Comparison of ENCODE assay signal across 29 cellular contexts in the genomic region with DNA sequence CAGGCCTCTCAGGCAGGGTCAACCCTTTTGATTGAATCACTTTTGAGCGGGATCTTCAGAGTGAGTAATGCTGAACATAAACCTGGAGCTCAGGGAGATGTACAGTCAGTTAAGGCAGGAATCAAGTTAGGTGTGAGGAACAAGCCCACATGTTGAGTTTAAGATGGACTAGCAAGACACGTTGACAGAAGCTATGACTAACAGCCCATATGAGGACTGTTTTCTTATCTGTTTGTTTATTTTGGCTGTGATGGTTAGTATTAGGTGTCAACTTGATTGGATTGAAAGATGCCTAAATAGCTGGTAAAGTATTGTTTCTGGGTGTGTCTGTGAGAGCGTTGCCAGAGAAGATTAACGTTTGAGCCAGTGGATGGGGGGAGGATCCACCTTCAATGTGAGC.
DNase-seq lines count a peak whose midpoint lies in the region; FAIRE-seq and TF ChIP-seq lines count a peak whose summit lies in the region.
"Had no signal": no experiment of that assay in that cellular context is flagged by ENCODE, and none has a peak within 500 bp of the region (broad histone marks: within the 10 kb centered on the region; RNA-seq: fewer than 3 reads in every experiment).

No MANE protein-coding gene starts in this region.

- no peak overlapping the region for H3K4me2 ChIP-seq in trophoblast cell (ENCODE audit: low read length)
- H3K4me2 ChIP-seq: BLaER1 had no signal

- H3K4me3 ChIP-seq in bronchial epithelial cell (ENCODE audit: low read depth, low read length) = no peak overlapping the region
- H3K4me3 ChIP-seq in trophoblast cell (ENCODE audit: low read depth, low read length) = no peak overlapping the region
- H3K4me3 ChIP-seq: BLaER1, GM23248 had no signal

- H3K79me1 ChIP-seq in trophoblast cell (ENCODE audit: low read length) = no peaks in the 10 kb centered on the region

- no peak overlapping the region for H3K27ac ChIP-seq in trophoblast cell (ENCODE audit: low read depth, low read length)
- H3K27ac ChIP-seq: BLaER1, GM23248, RWPE1 had no signal

- H4K12ac ChIP-seq in trophoblast cell (ENCODE audit: low read depth, low read length) = no peak overlapping the region

- H2BK5ac ChIP-seq in trophoblast cell (ENCODE audit: low read depth, low read length, poor library complexity) = no peak overlapping the region

- no peak overlapping the region for H2BK12ac ChIP-seq in trophoblast cell (ENCODE audit: low read length)

- no peak overlapping the region for H2AK5ac ChIP-seq in trophoblast cell (ENCODE audit: low read length)

- H3K36me3 ChIP-seq in bronchial epithelial cell (ENCODE audit: control insufficient read depth, insufficient read depth, low read length) (no peaks in the 10 kb centered on the region), trophoblast cell (ENCODE audit: control insufficient read depth in 1 of 2, insufficient read depth in 2 of 2, low read length in 2 of 2) (no peaks in the 10 kb centered on the region)
- H3K36me3 ChIP-seq: BLaER1 had no signal

- no CpG with 5 or more reads among the region's 4 CpGs for WGBS in trophoblast cell (ENCODE audit: extremely low coverage, insufficient coverage, insufficient read length)

- no peak overlapping the region for H3K9ac ChIP-seq in trophoblast cell (ENCODE audit: low read length)
- H3K9ac ChIP-seq: BLaER1, GM23248 had no signal

- no peak overlapping the region for H2BK120ac ChIP-seq in trophoblast cell (ENCODE audit: insufficient read depth, low read length, poor library complexity)

- TF ChIP-seq CTCF in bronchial epithelial cell (IDR thresholded peaks at IDR 0.05; ENCODE audit: insufficient read depth, low read length, severe bottlenecking) = no peak

- peak; percentile 88 for FAIRE-seq in bronchial epithelial cell (lab: Jason Lieb, UNC)
- FAIRE-seq: GM12891 had no signal

- DNase-seq in NCI-H2171 treated with DMSO at 0.1 percent for 48 hours (lab: John Stamatoyannopoulos, UW) (peak; percentile 4), NCI-H2171 (lab: John Stamatoyannopoulos, UW) (no peak), M059J (ENCODE audit: low read depth) (peak; percentile 7), bronchial epithelial cell (ENCODE audit: low read depth) (peak; percentile 90), trophoblast cell (peak; percentile 35 to 53), GM03348 (ENCODE audit: low spot score) (no peak), kidney glomerular epithelial cell (lab: John Stamatoyannopoulos, UW) (no peak), NCI-H524 treated with DMSO at 0.1 percent for 48 hours (lab: John Stamatoyannopoulos, UW) (no peak)
- DNase-seq: 8988T; CD4-positive, alpha-beta T cell; DMS79; EL; GDM1; GM23248; H7; IMR-90; KG1; NCI-H1092; NCI-H1417 treated with DMSO at 0.1 percent for 48 hours; NCI-H1694 treated with DMSO at 0.1 percent for 48 hours; NCI-H2081; NCI-H526; NCI-H82; NK-92 treated with Interleukin-12 subunit alpha and Interleukin-12 subunit beta, amount 100 ng/mL, for 24 hours; SHP77 treated with DMSO at 0.1 percent for 48 hours; T-helper 1 cell had no signal

- no peak overlapping the region for H3K4ac ChIP-seq in trophoblast cell (ENCODE audit: low read depth, low read length)

- H3K79me2 ChIP-seq in trophoblast cell (ENCODE audit: control insufficient read depth, insufficient read depth, low read length, poor library complexity) = no peaks in the 10 kb centered on the region

- no peaks in the 10 kb centered on the region for H3K9me3 ChIP-seq in trophoblast cell (ENCODE audit: insufficient read depth, low read depth, low read length)
- H3K9me3 ChIP-seq: BLaER1 had no signal

- H3K27me3 ChIP-seq in bronchial epithelial cell (ENCODE audit: control insufficient read depth, insufficient read depth, low read length) = no peaks in the 10 kb centered on the region
- H3K27me3 ChIP-seq in trophoblast cell (ENCODE audit: insufficient read depth, low read length) = no peaks in the 10 kb centered on the region
- H3K27me3 ChIP-seq: BLaER1 had no signal

- no peak overlapping the region for H2AFZ ChIP-seq in trophoblast cell (ENCODE audit: insufficient read depth, low read length, poor library complexity)
- H2AFZ ChIP-seq: GM23248 had no signal

- no peak overlapping the region for H4K91ac ChIP-seq in trophoblast cell (ENCODE audit: low read depth, low read length)

- no peak overlapping the region for H3K14ac ChIP-seq in trophoblast cell (ENCODE audit: low read length)

- no peak overlapping the region for H3K23ac ChIP-seq in trophoblast cell (ENCODE audit: low read length)

- no peaks in the 10 kb centered on the region for H3K4me1 ChIP-seq in trophoblast cell (ENCODE audit: control insufficient read depth in 1 of 2, insufficient read depth in 2 of 2, low read length in 2 of 2)
- H3K4me1 ChIP-seq: BLaER1 had no signal

- no peak overlapping the region for H3K18ac ChIP-seq in trophoblast cell (ENCODE audit: low read length)

- no peak overlapping the region for H4K8ac ChIP-seq in trophoblast cell (ENCODE audit: low read depth, low read length)

Comparison
In these comparisons a context has a peak if more than half of its experiments do, and no peak if none do; other contexts are left out.
1. DNase-seq: peak in NCI-H2171 treated with DMSO at 0.1 percent for 48 hours (single experiment), M059J (single experiment), bronchial epithelial cell (single experiment) and trophoblast cell (2 of 2); none in NCI-H2171 (single experiment), GM03348 (single experiment), kidney glomerular epithelial cell (single experiment) and NCI-H524 treated with DMSO at 0.1 percent for 48 hours (single experiment).